Comparison of ENCODE assay signal across 8 cellular contexts in genomic region chr4:3531887-3532713, GRCh38. TPM values are rescaled to one million over a fixed set of nuclear protein-coding genes. Genes with fewer than 3 reads are reported as not detected.
DNase-seq lines count a peak whose midpoint lies in the region; ATAC-seq, FAIRE-seq and TF ChIP-seq lines count a peak whose summit lies in the region.

TSS of gene LRPAP1 (minus strand) at chr4:3532422. CDS start at chr4:3532412, 10 bp downstream.

- H3K27ac ChIP-seq in angular gyrus (ENCODE audit: low read depth, low read length) (peak within 1 kb of the TSS; percentile 58), right cardiac atrium (ENCODE audit: low read length) (peak within 1 kb of the TSS; percentile 58), uterus (peak within 1 kb of the TSS; percentile 13 to 71)

- H3K4me3 ChIP-seq in right cardiac atrium (ENCODE audit: low read length) (peak within 1 kb of the TSS; percentile 79), uterus (peak within 1 kb of the TSS; percentile 77 to 86)

- ATAC-seq in HG02840 (IDR thresholded peaks at IDR 0.05; ENCODE audit: low FRiP score, unreplicated experiment) (peak; percentile 81), right cardiac atrium (peak; percentile 95 to 96)

- H3K27me3 ChIP-seq in right cardiac atrium (ENCODE audit: control insufficient read depth, insufficient read depth) = no peaks in the 10 kb centered on the region
- H3K27me3 ChIP-seq in uterus = no peaks in the 10 kb centered on the region

- no peaks in the 10 kb centered on the region for H3K9me3 ChIP-seq in right cardiac atrium (ENCODE audit: control insufficient read depth, low read length)
- H3K9me3 ChIP-seq in uterus = no peaks in the 10 kb centered on the region

- FAIRE-seq in GM12892 (lab: Jason Lieb, UNC) = peak; percentile 91

- H3K4me1 ChIP-seq in right cardiac atrium (ENCODE audit: control insufficient read depth, insufficient read depth, low read length) (peaks cover 8% of the 10 kb centered on the region), uterus (peaks cover 0 to 11% of the 10 kb centered on the region in 2 donors)

- TF ChIP-seq POLR2A in GM12892 (IDR thresholded peaks at IDR 0.05; ENCODE audit: low read depth, low read length) = peak; percentile 98
- TF ChIP-seq POLR2A in uterus (IDR thresholded peaks at IDR 0.05) = peak; percentile 86 to 93

- intact Hi-C loops in right cardiac atrium (cut with DNase I) (no loop called here), uterus (cut with DNase I; ENCODE audit: low total_unique reads) (loop anchor here (5.0 kb wide), 1 partner anchor 240 kb away; the partner anchor contains the start of gene RGS12)

- DNase-seq in GM12892 (ENCODE audit: insufficient read length) (peak; percentile 100), NCI-H1694 treated with DMSO at 0.1 percent for 48 hours (lab: John Stamatoyannopoulos, UW) (peak; percentile 60), T-helper 2 cell (peak; percentile 69 to 88 (median 76)), right cardiac atrium (peak; percentile 93 to 98 (median 98)), pulmonary artery endothelial cell (ENCODE audit: low read depth, low spot score) (peak; percentile 46), uterus (peak; percentile 89 to 94)

- WGBS in right cardiac atrium = under 1% methylated on average over 82 of the region's 82 CpGs

- no peak for TF ChIP-seq CTCF in uterus (IDR thresholded peaks at IDR 0.05)

- no peaks in the 10 kb centered on the region for H3K36me3 ChIP-seq in uterus

RNA-seq across cellular contexts. Expression of gene LRPAP1, which starts in this region (rescaled TPM):
- polyA plus RNA-seq in GM12892 (2012; ENCODE audit: missing spikeins) = 19.8 TPM
- total RNA-seq in right cardiac atrium (100 to 1,000 TPM; 297 to 325 (median 309) TPM), pulmonary artery endothelial cell (145 and 156 TPM in 2 replicates), uterus (100 to 1,000 TPM in 3 of 4 donors, 1 to 10 TPM in 1; 8.8 to 260 (median 164) TPM)
- polyA plus RNA-seq in right cardiac atrium = 207 TPM

Comparison
In these comparisons a context has a peak if more than half of its experiments do, and no peak if none do; other contexts are left out.
1. Peak in every context shown above with its lines: DNase-seq, ATAC-seq, H3K4me3 ChIP-seq and H3K27ac ChIP-seq.
2. DNase-seq: peak in every context shown above with its lines; median percentile 100 in GM12892; 98 in right cardiac atrium; 92 in uterus; 76 in T-helper 2 cell; 60 in NCI-H1694 treated with DMSO at 0.1 percent for 48 hours; 46 in pulmonary artery endothelial cell.